Comparison of ENCODE assay signal across 9 cellular contexts in genomic region chr16:31508706-31509523, GRCh38. TPM values are rescaled to one million over a fixed set of nuclear protein-coding genes. Genes with fewer than 3 reads are reported as not detected.
DNase-seq lines count a peak whose midpoint lies in the region; ATAC-seq, FAIRE-seq and TF ChIP-seq lines count a peak whose summit lies in the region.
"Had no signal": no experiment of that assay in that cellular context is flagged by ENCODE, and none has a peak within 500 bp of the region (broad histone marks: within the 10 kb centered on the region; RNA-seq: fewer than 3 reads in every experiment).

No MANE protein-coding gene starts in this region.

- H3K79me2 ChIP-seq in astrocyte (ENCODE audit: insufficient read depth, low read length), result peaks cover 31% of the 10 kb centered on the region

- no peak for TF ChIP-seq CTCF in astrocyte (IDR thresholded peaks at IDR 0.05; ENCODE audit: insufficient read depth, low read depth, low read length)

- H3K9ac ChIP-seq in astrocyte (ENCODE audit: low read length), result peak overlapping the region; percentile 98

- peaks cover 0 to 2% (median 0%) of the 10 kb centered on the region in 8 donors for H3K9me3 Mint-ChIP-seq in CD4-positive, alpha-beta memory T cell
- H3K9me3 Mint-ChIP-seq in IgD-negative memory B cell (no peaks in the 10 kb centered on the region), astrocyte (ENCODE audit: unreplicated experiment) (peaks cover 3% of the 10 kb centered on the region), immature natural killer cell (no peaks in the 10 kb centered on the region)
- H3K9me3 Mint-ChIP-seq in stimulated activated naive CD8-positive, alpha-beta T cell treated with anti-CD3 and anti-CD28 coated beads, Interleukin-15, amount 100 ng/mL, for 72 hours, result no peaks in the 10 kb centered on the region

- no peaks in the 10 kb centered on the region for H3K27me3 Mint-ChIP-seq in CD4-positive, alpha-beta memory T cell
- H3K27me3 Mint-ChIP-seq in IgD-negative memory B cell, result no peaks in the 10 kb centered on the region
- H3K27me3 Mint-ChIP-seq in astrocyte (ENCODE audit: low read depth, unreplicated experiment), result peaks cover 3% of the 10 kb centered on the region
- H3K27me3 Mint-ChIP-seq in immature natural killer cell (ENCODE audit: low read depth in 3 of 3), result peaks cover 3 to 9% (median 3%) of the 10 kb centered on the region in 3 donors
- no peaks in the 10 kb centered on the region for H3K27me3 Mint-ChIP-seq in stimulated activated naive CD8-positive, alpha-beta T cell treated with anti-CD3 and anti-CD28 coated beads, Interleukin-15, amount 100 ng/mL, for 72 hours

- CTCF ChIA-PET in CD4-positive, alpha-beta memory T cell (lab: Charles Lee; ENCODE audit: partially characterized antibody), result interaction anchor here (0.9 kb wide), 1 partner anchor 50 kb away, joined by 4 read pairs; the partner anchor contains the start of gene ARMC5

- H3K27ac Mint-ChIP-seq in CD4-positive, alpha-beta memory T cell, result peak overlapping the region; percentile 91 to 98 (median 97)
- H3K27ac Mint-ChIP-seq in IgD-negative memory B cell (peak overlapping the region; percentile 96 to 98 (median 96)), astrocyte (ENCODE audit: unreplicated experiment) (peak overlapping the region; percentile 95), immature natural killer cell (peak overlapping the region; percentile 88 to 97 (median 96))
- peak overlapping the region; percentile 99 to 100 for H3K27ac Mint-ChIP-seq in stimulated activated naive CD8-positive, alpha-beta T cell treated with anti-CD3 and anti-CD28 coated beads, Interleukin-15, amount 100 ng/mL, for 72 hours

- no peak for DNase-seq in CD4-positive, alpha-beta memory T cell
- DNase-seq in astrocyte (ENCODE audit: low read depth) (peak; percentile 53), immature natural killer cell (no peak), DMS153 (lab: John Stamatoyannopoulos, UW) (no peak), NCI-H2029 treated with DMSO at 0.1 percent for 48 hours (lab: John Stamatoyannopoulos, UW) (no peak), NAMALWA (ENCODE audit: low spot score) (no peak)
- DNase-seq in stimulated activated naive CD8-positive, alpha-beta T cell treated with anti-CD3 and anti-CD28 coated beads, Interleukin-15, amount 100 ng/mL, for 72 hours, result no peak

- no peaks in the 10 kb centered on the region for H3K36me3 ChIP-seq in CD4-positive, alpha-beta memory T cell (ENCODE audit: insufficient read depth, low read length)
- no peaks in the 10 kb centered on the region for H3K36me3 ChIP-seq in astrocyte (ENCODE audit: insufficient read depth, low read length)

- H3K36me3 Mint-ChIP-seq in CD4-positive, alpha-beta memory T cell, result peaks cover 0 to 29% of the 10 kb centered on the region in 2 donors
- H3K36me3 Mint-ChIP-seq in IgD-negative memory B cell, result no peaks in the 10 kb centered on the region
- H3K36me3 Mint-ChIP-seq in astrocyte (ENCODE audit: low read depth, unreplicated experiment), result no peaks in the 10 kb centered on the region
- H3K36me3 Mint-ChIP-seq in immature natural killer cell, result peaks cover 0 to 5% (median 3%) of the 10 kb centered on the region in 3 donors

- no peaks in the 10 kb centered on the region for H4K20me1 ChIP-seq in astrocyte (ENCODE audit: insufficient read depth, low read length)

- H3K27ac ChIP-seq in CD4-positive, alpha-beta memory T cell (ENCODE audit: low read depth, low read length), result peak overlapping the region; percentile 83
- peak overlapping the region; percentile 92 for H3K27ac ChIP-seq in astrocyte (ENCODE audit: low read depth, low read length)

- POLR2A ChIA-PET in CD4-positive, alpha-beta memory T cell (lab: Charles Lee; ENCODE audit: partially characterized antibody), result interaction anchor here (0.6 to 5.1 kb wide), 16 partner anchors 11 to 525 kb away, joined by 3 to 60 read pairs (median 6); partner anchors contain the start of genes ARMC5, FUS, KAT8 and ZNF267

- H3K4me3 ChIP-seq in CD4-positive, alpha-beta memory T cell (ENCODE audit: low read length in 2 of 2), result peak overlapping the region; percentile 92 to 94
- H3K4me3 ChIP-seq in astrocyte (ENCODE audit: insufficient read depth, low read depth, low read length), result peak overlapping the region; percentile 90

- H3K4me1 ChIP-seq in CD4-positive, alpha-beta memory T cell (ENCODE audit: insufficient read depth, low read length), result peaks cover 36% of the 10 kb centered on the region
- H3K4me1 ChIP-seq in astrocyte (ENCODE audit: insufficient read depth, low read length), result peaks cover 3% of the 10 kb centered on the region

- intact Hi-C loops in CD4-positive, alpha-beta memory T cell (cut with micrococcal nuclease), result loop anchor here (1.0 to 5.0 kb wide), 6 partner anchors 22 to 358 kb away; partner anchors contain the start of gene ARMC5

- H3K9me3 ChIP-seq in CD4-positive, alpha-beta memory T cell (ENCODE audit: control insufficient read depth in 1 of 2, low read length in 2 of 2), result no peaks in the 10 kb centered on the region
- H3K9me3 ChIP-seq in astrocyte (ENCODE audit: insufficient read depth, low read depth, low read length), result peaks cover 3% of the 10 kb centered on the region

- H2AFZ ChIP-seq in astrocyte (ENCODE audit: low read depth, low read length), result peak overlapping the region; percentile 79

- no peak for ATAC-seq in stimulated activated naive CD8-positive, alpha-beta T cell treated with anti-CD3 and anti-CD28 coated beads, Interleukin-15, amount 100 ng/mL, for 72 hours

- H3K4me1 Mint-ChIP-seq in CD4-positive, alpha-beta memory T cell, result peaks cover 22 to 59% (median 44%) of the 10 kb centered on the region in 4 donors
- peaks cover 34 to 38% (median 37%) of the 10 kb centered on the region in 3 donors for H3K4me1 Mint-ChIP-seq in IgD-negative memory B cell
- peaks cover 18% of the 10 kb centered on the region for H3K4me1 Mint-ChIP-seq in astrocyte (ENCODE audit: low read depth, unreplicated experiment)
- H3K4me1 Mint-ChIP-seq in immature natural killer cell, result peaks cover 31 to 37% of the 10 kb centered on the region in 2 donors
- H3K4me1 Mint-ChIP-seq in stimulated activated naive CD8-positive, alpha-beta T cell treated with anti-CD3 and anti-CD28 coated beads, Interleukin-15, amount 100 ng/mL, for 72 hours, result peaks cover 50% of the 10 kb centered on the region

- no peaks in the 10 kb centered on the region for H3K27me3 ChIP-seq in CD4-positive, alpha-beta memory T cell (ENCODE audit: insufficient read depth, low read length)
- no peaks in the 10 kb centered on the region for H3K27me3 ChIP-seq in astrocyte (ENCODE audit: insufficient read depth, low read length)

- H3K4me3 Mint-ChIP-seq in CD4-positive, alpha-beta memory T cell, result peak overlapping the region; percentile 87 to 97 (median 93)
- peak overlapping the region; percentile 90 to 97 (median 97) for H3K4me3 Mint-ChIP-seq in IgD-negative memory B cell
- peak overlapping the region; percentile 93 for H3K4me3 Mint-ChIP-seq in astrocyte (ENCODE audit: unreplicated experiment)
- H3K4me3 Mint-ChIP-seq in immature natural killer cell, result peak overlapping the region; percentile 91 to 96 (median 93)
- H3K4me3 Mint-ChIP-seq in stimulated activated naive CD8-positive, alpha-beta T cell treated with anti-CD3 and anti-CD28 coated beads, Interleukin-15, amount 100 ng/mL, for 72 hours, result peak overlapping the region; percentile 90 to 99

- H3K4me2 ChIP-seq in astrocyte (ENCODE audit: low read length), result peak overlapping the region; percentile 95

- no peak for FAIRE-seq in astrocyte (lab: Jason Lieb, UNC)

RNA-seq across cellular contexts. Expression of gene RUSF1, which starts 0.7 kb away (rescaled TPM):
- total RNA-seq in CD4-positive, alpha-beta memory T cell, result 100 to 1,000 TPM; 101 to 110 TPM
- polyA plus RNA-seq in CD4-positive, alpha-beta memory T cell, result 10 to 100 TPM; 16.3 to 21.9 TPM
- polyA plus RNA-seq in IgD-negative memory B cell (19.8 TPM), immature natural killer cell (10 to 100 TPM; 18.5 to 24.3 (median 19.6) TPM)
- 33.9 and 40.5 TPM in 2 replicates for total RNA-seq in astrocyte

RNA-seq across cellular contexts. Expression of gene AHSP, which starts 18.8 kb away (rescaled TPM):
- total RNA-seq in CD4-positive, alpha-beta memory T cell, result not detected
- not detected for polyA plus RNA-seq in CD4-positive, alpha-beta memory T cell
- polyA plus RNA-seq in IgD-negative memory B cell (not detected), immature natural killer cell (1 to 10 TPM in 1 of 3 donors, not detected in 2; 1.8 TPM)
- total RNA-seq in astrocyte, result not detected in 2 replicates

RNA-seq across cellular contexts. Expression of gene SLC5A2, which starts 26.0 kb away (rescaled TPM):
- 1 to 10 TPM; 2.8 to 4.5 TPM for total RNA-seq in CD4-positive, alpha-beta memory T cell
- 1 to 10 TPM in 1 of 2 donors, under 1 TPM in 1; 0.12 to 2.8 TPM for polyA plus RNA-seq in CD4-positive, alpha-beta memory T cell
- polyA plus RNA-seq in IgD-negative memory B cell (0.94 TPM), immature natural killer cell (1 to 10 TPM in 1 of 3 donors, under 1 TPM in 1, not detected in 1; 0.72 to 1.9 TPM)
- total RNA-seq in astrocyte, result not detected in 2 replicates
- total RNA-seq: subcutaneous adipose tissue had no signal

RNA-seq across cellular contexts. Expression of gene TGFB1I1, which starts 37.0 kb away (rescaled TPM):
- under 1 TPM; 0.42 to 0.49 TPM for total RNA-seq in CD4-positive, alpha-beta memory T cell
- polyA plus RNA-seq in CD4-positive, alpha-beta memory T cell, result under 1 TPM in 1 of 2 donors, not detected in 1; 0.57 TPM
- polyA plus RNA-seq in IgD-negative memory B cell (0.59 TPM), immature natural killer cell (under 1 TPM in 2 of 3 donors, not detected in 1; 0.32 to 0.53 TPM)
- total RNA-seq in astrocyte, result 124 and 134 TPM in 2 replicates

RNA-seq across cellular contexts. Expression of gene ARMC5, which starts 49.6 kb away (rescaled TPM):
- total RNA-seq in CD4-positive, alpha-beta memory T cell, result 1 to 10 TPM; 6.5 to 7.0 TPM
- 1 to 10 TPM; 4.3 to 6.1 TPM for polyA plus RNA-seq in CD4-positive, alpha-beta memory T cell
- polyA plus RNA-seq in IgD-negative memory B cell (9.5 TPM), immature natural killer cell (10 to 100 TPM; 11.1 to 16.2 (median 14.2) TPM)
- 11.5 and 12.1 TPM in 2 replicates for total RNA-seq in astrocyte
